8 cellular contexts compared by ENCODE assay signal in the genomic region with DNA sequence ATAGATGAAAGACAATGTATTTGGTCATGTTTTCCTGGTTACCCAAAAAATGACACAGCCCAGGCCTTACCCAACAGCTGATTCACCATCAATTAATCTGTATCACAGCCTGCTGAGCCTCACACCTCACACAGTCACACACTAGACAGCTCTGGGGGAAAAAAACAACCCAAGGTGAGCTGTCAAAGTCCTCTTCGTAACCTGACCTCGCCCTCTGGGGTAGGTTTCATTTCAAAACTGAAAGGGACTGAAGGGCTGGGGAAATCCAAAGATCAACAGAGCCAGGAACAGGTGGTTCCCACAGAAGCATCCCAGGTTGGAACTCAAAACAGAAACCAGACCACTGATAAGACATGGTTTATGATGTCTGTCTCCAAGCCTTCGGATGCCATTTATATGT. TPM values are rescaled to one million over a fixed set of nuclear protein-coding genes. Genes with fewer than 3 reads are reported as not detected.
DNase-seq lines count a peak whose midpoint lies in the region; ATAC-seq, FAIRE-seq and TF ChIP-seq lines count a peak whose summit lies in the region.

No MANE protein-coding gene starts in this region.

- H3K4me3 ChIP-seq in Caco-2 (ENCODE audit: low read depth, low read length): no peak overlapping the region
- no peak overlapping the region for H3K4me3 ChIP-seq in Panc1 (ENCODE audit: low read depth in 2 of 2, low read length in 2 of 2)
- no peak overlapping the region for H3K4me3 ChIP-seq in pancreas

- 70 to 82% methylated on average over 3 of the region's 3 CpGs for WGBS in pancreas, 2 donors

- no peak for FAIRE-seq in pancreas (lab: Jason Lieb, UNC)

- no peaks in the 10 kb centered on the region for H3K9me3 ChIP-seq in Caco-2
- no peaks in the 10 kb centered on the region for H3K9me3 ChIP-seq in Panc1 (ENCODE audit: control insufficient read depth, insufficient read depth, low read depth, low read length)
- no peaks in the 10 kb centered on the region for H3K9me3 ChIP-seq in pancreas

- ATAC-seq in GM21723 (IDR thresholded peaks at IDR 0.05; ENCODE audit: unreplicated experiment) (peak; percentile 81), Panc1 (no peak), pancreas (peak in 3 of 4 donors; percentile 42 to 76 (median 66))
- peak; percentile 88 for ATAC-seq in activated naive CD8-positive, alpha-beta T cell treated with anti-CD3 and anti-CD28 coated beads, Interleukin-2, amount 10 ng/mL, durations not matched to agents 7 days and 5 days (ENCODE audit: low read depth)

- H3K27me3 Mint-ChIP-seq in Caco-2 (ENCODE audit: insufficient read depth, unreplicated experiment): no peaks in the 10 kb centered on the region
- no peaks in the 10 kb centered on the region for H3K27me3 Mint-ChIP-seq in activated naive CD8-positive, alpha-beta T cell treated with anti-CD3 and anti-CD28 coated beads, Interleukin-2, amount 10 ng/mL, durations not matched to agents 7 days and 5 days

- H3K4me1 Mint-ChIP-seq in Caco-2 (ENCODE audit: low read depth, unreplicated experiment): peaks cover 13% of the 10 kb centered on the region
- H3K4me1 Mint-ChIP-seq in activated naive CD8-positive, alpha-beta T cell treated with anti-CD3 and anti-CD28 coated beads, Interleukin-2, amount 10 ng/mL, durations not matched to agents 7 days and 5 days: peaks cover 44% of the 10 kb centered on the region

- H3K9me3 Mint-ChIP-seq in Caco-2 (ENCODE audit: unreplicated experiment): no peaks in the 10 kb centered on the region
- H3K9me3 Mint-ChIP-seq in activated naive CD8-positive, alpha-beta T cell treated with anti-CD3 and anti-CD28 coated beads, Interleukin-2, amount 10 ng/mL, durations not matched to agents 7 days and 5 days: no peaks in the 10 kb centered on the region

- peaks cover 14% of the 10 kb centered on the region for H3K4me1 ChIP-seq in Caco-2
- H3K4me1 ChIP-seq in Panc1 (ENCODE audit: control insufficient read depth, insufficient read depth, low read length): 0 out of 2 replicates have a peak, but pooled peaks cover 4% of the 10 kb centered on the region
- H3K4me1 ChIP-seq in pancreas: peaks cover 0 to 9% (median 4%) of the 10 kb centered on the region in 3 donors

- POLR2A ChIA-PET in Caco-2 (lab: Charles Lee): interaction anchor here (0.7 to 1.3 kb wide), 3 partner anchors 16 to 154 kb away, joined by 3 to 8 read pairs (median 3); a partner anchor contains a TSS
- POLR2A ChIA-PET in Panc1 (lab: Charles Lee): interaction anchor here (0.7 kb wide), 1 partner anchor 11 kb away, joined by 5 read pairs; no protein-coding TSS in a partner anchor
- POLR2A ChIA-PET in activated naive CD8-positive, alpha-beta T cell treated with anti-CD3 and anti-CD28 coated beads, Interleukin-2, amount 10 ng/mL, durations not matched to agents 7 days and 5 days (lab: Charles Lee): interaction anchor here (0.7 to 7.7 kb wide), 17 partner anchors 9 to 239 kb away, joined by 3 to 90 read pairs (median 5); a partner anchor contains a TSS

- peaks cover 73% of the 10 kb centered on the region for H3K36me3 Mint-ChIP-seq in Caco-2 (ENCODE audit: insufficient read depth, unreplicated experiment)
- H3K36me3 Mint-ChIP-seq in activated naive CD8-positive, alpha-beta T cell treated with anti-CD3 and anti-CD28 coated beads, Interleukin-2, amount 10 ng/mL, durations not matched to agents 7 days and 5 days: peaks cover 27% of the 10 kb centered on the region

- peak; percentile 73 to 78 for DNase-seq in Caco-2
- DNase-seq in Panc1 (ENCODE audit: low read depth, low spot score): no peak
- DNase-seq in activated naive CD8-positive, alpha-beta T cell treated with anti-CD3 and anti-CD28 coated beads, Interleukin-2, amount 10 ng/mL, durations not matched to agents 7 days and 5 days: peak; percentile 45
- DNase-seq in pancreas: peak in 1 of 6 donors; percentile 57
- no peak for DNase-seq in SIG-M5 treated with dmso at 0.1 percent for 504 hours (lab: John Stamatoyannopoulos, UW; ENCODE audit: unreplicated experiment)
- DNase-seq in occipital lobe (lab: John Stamatoyannopoulos, UW): no peak
- DNase-seq in NCI-H748 (lab: John Stamatoyannopoulos, UW; ENCODE audit: unreplicated experiment): no peak

- H3K4me3 Mint-ChIP-seq in Caco-2 (ENCODE audit: unreplicated experiment): no peak overlapping the region
- H3K4me3 Mint-ChIP-seq in activated naive CD8-positive, alpha-beta T cell treated with anti-CD3 and anti-CD28 coated beads, Interleukin-2, amount 10 ng/mL, durations not matched to agents 7 days and 5 days: peak overlapping the region; percentile 62

- BruUV-seq in Caco-2 (replicated peaks; lab: Mats Ljungman, UMichigan) (TSS peak; percentile 15), Panc1 (replicated peaks; lab: Mats Ljungman, UMichigan) (TSS peak; percentile 64)

- in situ Hi-C loops in Panc1 (cut with HindIII; ENCODE audit: low pct_unique_long_range_greater_than_20kb, low sequenced_read_pairs): no loop called here

- CTCF ChIA-PET in Caco-2 (lab: Charles Lee): interaction anchor here (0.8 to 2.0 kb wide), 4 partner anchors 16 to 281 kb away, joined by 3 to 11 read pairs (median 4); no protein-coding TSS in a partner anchor
- CTCF ChIA-PET in Panc1 (lab: Charles Lee): interaction anchor here (0.5 to 1.0 kb wide), 2 partner anchors 256 to 344 kb away, joined by 3 to 4 read pairs; no protein-coding TSS in a partner anchor

- H3K27ac ChIP-seq in Panc1 (ENCODE audit: low read length) (no peak overlapping the region), pancreas (peak overlapping the region in 2 of 4 donors; percentile 74 to 82)

- TF ChIP-seq CTCF in Caco-2 (IDR thresholded peaks at IDR 0.05; ENCODE audit: insufficient read depth in 1 of 2, low read depth in 1 of 2, low read length in 1 of 2, severe bottlenecking in 1 of 2, unreplicated experiment in 1 of 2) (no peak), Panc1 (IDR thresholded peaks at IDR 0.05) (no peak), pancreas (IDR thresholded peaks at IDR 0.05) (no peak)

- peak overlapping the region; percentile 3 for H3K27ac Mint-ChIP-seq in Caco-2 (ENCODE audit: unreplicated experiment)
- peak overlapping the region; percentile 96 for H3K27ac Mint-ChIP-seq in activated naive CD8-positive, alpha-beta T cell treated with anti-CD3 and anti-CD28 coated beads, Interleukin-2, amount 10 ng/mL, durations not matched to agents 7 days and 5 days

- H3K27me3 ChIP-seq in Caco-2 (replicated peaks; ENCODE audit: control insufficient read depth, insufficient read depth, low read length) (no peaks in the 10 kb centered on the region), Panc1 (ENCODE audit: control insufficient read depth, insufficient read depth, low read length) (no peaks in the 10 kb centered on the region), pancreas (no peaks in the 10 kb centered on the region)

- H3K36me3 ChIP-seq in Caco-2 (ENCODE audit: control insufficient read depth, insufficient read depth, low read length): peaks cover 3% of the 10 kb centered on the region; the same call in 1 of the 2 replicates
- H3K36me3 ChIP-seq in Panc1 (ENCODE audit: control insufficient read depth, insufficient read depth, low read length): peaks cover 6% of the 10 kb centered on the region
- H3K36me3 ChIP-seq in pancreas: peaks cover 0 to 2% (median under 1%) of the 10 kb centered on the region in 3 donors

- intact Hi-C loops in Caco-2 (cut with micrococcal nuclease; ENCODE audit: unreplicated experiment): no loop called here
- intact Hi-C loops in Panc1 (cut with micrococcal nuclease; ENCODE audit: unreplicated experiment): no loop called here
- intact Hi-C loops in pancreas (cut with DNase I): loop anchor here in 2 of 3 donors (10.0 kb wide), 1 partner anchor 144 kb away; no protein-coding TSS in a partner anchor

RNA-seq across cellular contexts. Expression of a gene that starts 18.2 kb away (rescaled TPM):
- total RNA-seq in Caco-2 (2022) (308 and 319 TPM in 2 replicates), Panc1 (2021; ENCODE audit: unreplicated experiment) (276 TPM), pancreas (100 to 1,000 TPM; 121 to 232 (median 177) TPM), occipital lobe (22.0 TPM)
- 289 TPM for polyA plus RNA-seq in Panc1 (2012; ENCODE audit: insufficient read length)
- 100 to 1,000 TPM; 459 to 467 TPM for total RNA-seq in activated naive CD8-positive, alpha-beta T cell treated with anti-CD3 and anti-CD28 coated beads, Interleukin-2, amount 10 ng/mL, durations not matched to agents 7 days and 5 days
- 100 to 1,000 TPM; 132 to 179 TPM for polyA plus RNA-seq in pancreas

Comparison
In these comparisons a context has a peak if more than half of its experiments do, and no peak if none do; other contexts are left out.
1. DNase-seq: peak in Caco-2 (2 of 2) and activated naive CD8-positive, alpha-beta T cell treated with anti-CD3 and anti-CD28 coated beads, Interleukin-2, amount 10 ng/mL, durations not matched to agents 7 days and 5 days (single experiment); none in Panc1 (single experiment), SIG-M5 treated with dmso at 0.1 percent for 504 hours (single experiment), occipital lobe (single experiment) and NCI-H748 (single experiment).
2. intact Hi-C loops: an anchor here in pancreas (10.0 kb wide); none called in Caco-2 and Panc1.